ENCODE assay signal across 2 cellular contexts in the genomic region with DNA sequence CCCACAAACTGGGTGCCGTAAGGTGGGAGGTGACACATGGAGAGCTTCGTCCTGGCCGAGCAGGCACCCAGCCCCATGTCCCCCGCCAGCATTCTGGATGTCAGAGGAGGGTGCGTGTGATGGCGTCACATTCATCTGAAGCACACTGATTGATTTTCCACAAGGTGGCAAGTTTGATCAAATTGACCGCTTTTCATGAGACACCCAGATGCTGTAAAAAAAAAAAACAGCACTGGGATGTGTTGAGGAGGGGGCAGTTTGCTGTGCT.
TF ChIP-seq lines count a peak whose summit lies in the region.

No MANE protein-coding gene starts in this region.

TF ChIP-seq in GM12891, 5 proteins besides CTCF, POLR2A, EP300 and RAD21:
- TF ChIP-seq SPI1 (IDR thresholded peaks at IDR 0.05; ENCODE audit: low read depth, low read length), result no peak

TF ChIP-seq in K562, 482 proteins besides CTCF, POLR2A, EP300 and RAD21:
- TF ChIP-seq RUNX1 (IDR thresholded peaks at IDR 0.05; ENCODE audit: low read depth) (no peak), RBM22 (IDR thresholded peaks at IDR 0.05; ENCODE audit: low read depth, low read length, poor library complexity, severe bottlenecking) (peak; percentile 64), FOXM1 (IDR thresholded peaks at IDR 0.05; ENCODE audit: low read depth) (no peak), FOXM1 (CRISPR knock-in tag; IDR thresholded peaks at IDR 0.05; ENCODE audit: low read depth) (no peak), STAG1 (CRISPR knock-in tag; IDR thresholded peaks at IDR 0.05; ENCODE audit: borderline replicate concordance) (no peak), CREM (IDR thresholded peaks at IDR 0.05; ENCODE audit: low read depth) (no peak), ZNF174 (CRISPR knock-in tag; IDR thresholded peaks at IDR 0.05) (no peak), HMG20B (CRISPR knock-in tag; IDR thresholded peaks at IDR 0.05) (no peak), SUPT5H (IDR thresholded peaks at IDR 0.05) (0 out of 2 replicates have a peak, but pooled peaks have one; percentile 2), ZNF23 (CRISPR knock-in tag; IDR thresholded peaks at IDR 0.05) (no peak), ZNF695 (CRISPR knock-in tag; IDR thresholded peaks at IDR 0.05) (no peak)
- TF ChIP-seq, protein P1, sequence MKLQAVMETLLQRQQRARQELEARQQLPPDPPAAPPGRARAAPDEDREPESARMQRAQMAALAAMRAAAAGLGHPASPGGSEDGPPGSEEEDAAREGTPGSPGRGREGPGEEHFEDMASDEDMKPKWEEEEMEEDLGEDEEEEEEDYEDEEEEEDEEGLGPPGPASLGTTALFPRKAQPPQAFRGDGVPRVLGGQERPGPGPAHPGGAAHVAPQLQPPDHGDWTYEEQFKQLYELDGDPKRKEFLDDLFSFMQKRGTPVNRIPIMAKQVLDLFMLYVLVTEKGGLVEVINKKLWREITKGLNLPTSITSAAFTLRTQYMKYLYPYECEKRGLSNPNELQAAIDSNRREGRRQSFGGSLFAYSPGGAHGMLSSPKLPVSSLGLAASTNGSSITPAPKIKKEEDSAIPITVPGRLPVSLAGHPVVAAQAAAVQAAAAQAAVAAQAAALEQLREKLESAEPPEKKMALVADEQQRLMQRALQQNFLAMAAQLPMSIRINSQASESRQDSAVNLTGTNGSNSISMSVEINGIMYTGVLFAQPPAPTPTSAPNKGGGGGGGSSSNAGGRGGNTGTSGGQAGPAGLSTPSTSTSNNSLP (IDR thresholded peaks at IDR 0.05; ENCODE audit: borderline replicate concordance, low read depth, low read length), result no peak
- TF ChIP-seq, protein P2, sequence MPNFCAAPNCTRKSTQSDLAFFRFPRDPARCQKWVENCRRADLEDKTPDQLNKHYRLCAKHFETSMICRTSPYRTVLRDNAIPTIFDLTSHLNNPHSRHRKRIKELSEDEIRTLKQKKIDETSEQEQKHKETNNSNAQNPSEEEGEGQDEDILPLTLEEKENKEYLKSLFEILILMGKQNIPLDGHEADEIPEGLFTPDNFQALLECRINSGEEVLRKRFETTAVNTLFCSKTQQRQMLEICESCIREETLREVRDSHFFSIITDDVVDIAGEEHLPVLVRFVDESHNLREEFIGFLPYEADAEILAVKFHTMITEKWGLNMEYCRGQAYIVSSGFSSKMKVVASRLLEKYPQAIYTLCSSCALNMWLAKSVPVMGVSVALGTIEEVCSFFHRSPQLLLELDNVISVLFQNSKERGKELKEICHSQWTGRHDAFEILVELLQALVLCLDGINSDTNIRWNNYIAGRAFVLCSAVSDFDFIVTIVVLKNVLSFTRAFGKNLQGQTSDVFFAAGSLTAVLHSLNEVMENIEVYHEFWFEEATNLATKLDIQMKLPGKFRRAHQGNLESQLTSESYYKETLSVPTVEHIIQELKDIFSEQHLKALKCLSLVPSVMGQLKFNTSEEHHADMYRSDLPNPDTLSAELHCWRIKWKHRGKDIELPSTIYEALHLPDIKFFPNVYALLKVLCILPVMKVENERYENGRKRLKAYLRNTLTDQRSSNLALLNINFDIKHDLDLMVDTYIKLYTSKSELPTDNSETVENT (CRISPR knock-in tag; IDR thresholded peaks at IDR 0.05), result no peak
